9 cellular contexts compared by ENCODE assay signal in the genomic region with DNA sequence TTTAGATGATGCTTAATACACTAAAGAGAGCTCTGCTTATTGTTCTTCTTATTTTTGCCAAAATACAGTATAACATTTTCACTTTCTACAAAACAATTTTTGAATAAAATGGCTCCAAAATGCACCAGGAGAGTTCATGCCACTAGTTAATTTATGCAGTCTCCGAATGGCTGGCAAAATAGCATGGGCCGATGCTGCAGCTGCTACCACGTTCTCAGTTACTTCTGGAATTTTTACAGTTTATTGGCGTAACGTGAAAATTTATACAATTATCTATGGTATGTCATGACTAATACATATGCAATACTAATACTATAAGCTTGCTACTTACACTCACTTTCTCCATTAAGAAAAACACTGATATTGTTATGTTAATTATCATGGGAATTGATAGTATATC.
"Had no signal": no experiment of that assay in that cellular context is flagged by ENCODE, and none has a peak within 500 bp of the region (broad histone marks: within the 10 kb centered on the region; RNA-seq: fewer than 3 reads in every experiment).

No MANE protein-coding gene starts in this region.

- DNase-seq: H9, HCEC 1CT, KBM-7 had no signal

- FAIRE-seq: H1, H54, HepG2 had no signal

- H3K4me1 Mint-ChIP-seq: GM23338, H9, IgD-negative memory B cell had no signal

- H3K4me3 Mint-ChIP-seq: GM23338, H9, IgD-negative memory B cell had no signal

- H3K27ac Mint-ChIP-seq: GM23338, H9, IgD-negative memory B cell had no signal

- H3K27ac ChIP-seq: HL-60 had no signal

- H3K9me3 Mint-ChIP-seq: GM23338 had no signal

- H3K27me3 Mint-ChIP-seq: IgD-negative memory B cell had no signal

- H3K4me3 ChIP-seq: GM23338 had no signal

- H3K36me3 Mint-ChIP-seq: IgD-negative memory B cell had no signal
